Comparison of ENCODE assay signal across 27 cellular contexts in the genomic region with DNA sequence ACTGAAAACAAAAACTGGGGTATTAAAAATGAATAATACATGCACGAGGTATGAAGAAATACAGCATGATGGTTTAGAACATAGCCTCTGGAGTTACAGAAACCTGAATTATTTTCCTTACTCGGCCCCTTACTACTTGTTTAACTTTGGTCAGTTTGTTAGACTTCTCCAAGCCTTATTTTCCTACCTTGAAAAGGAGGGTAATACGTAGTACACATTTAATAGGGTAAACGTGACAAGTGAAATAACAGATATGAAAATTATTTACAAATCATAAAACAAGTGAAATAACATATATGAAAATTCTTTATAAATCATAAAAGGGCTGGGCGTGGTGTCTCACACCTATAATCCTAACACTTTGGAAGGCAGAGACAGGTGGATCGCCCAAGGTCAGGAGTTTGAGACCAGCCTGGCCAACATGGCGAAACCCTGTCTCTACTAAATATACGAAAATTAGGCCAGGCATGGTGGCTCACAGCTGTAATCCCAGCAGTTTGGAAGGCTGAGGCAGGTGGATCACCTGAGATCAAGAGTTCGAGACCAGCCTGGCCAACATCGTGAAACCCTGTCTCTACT. TPM values are rescaled to one million over a fixed set of nuclear protein-coding genes. Genes with fewer than 3 reads are reported as not detected.
DNase-seq lines count a peak whose midpoint lies in the region; ATAC-seq and TF ChIP-seq lines count a peak whose summit lies in the region.
"Had no signal": no experiment of that assay in that cellular context is flagged by ENCODE, and none has a peak within 500 bp of the region (broad histone marks: within the 10 kb centered on the region; RNA-seq: fewer than 3 reads in every experiment).

No MANE protein-coding gene starts in this region.

- in situ Hi-C loops in transverse colon (cut with MboI; ENCODE audit: low pct_ligation_motif_present in 1 of 4, low pct_unique_long_range_greater_than_20kb in 1 of 4, low sequenced_read_pairs in 3 of 4) = loop anchor here in 3 of 4 donors (25.0 kb wide), 2 partner anchors 104 to 146 kb away; a partner anchor contains a TSS

- intact Hi-C loops in colonic mucosa (cut with DNase I) (no loop called here), left colon (cut with DNase I, micrococcal nuclease) (no loop called here), transverse colon (cut with DNase I; ENCODE audit: low total_unique reads) (no loop called here)

- no peaks in the 10 kb centered on the region for H3K4me1 Mint-ChIP-seq in chondrocyte (ENCODE audit: low read depth)
- H3K4me1 Mint-ChIP-seq: CD4-positive, alpha-beta memory T cell; CD4-positive, CD25-positive, alpha-beta regulatory T cell; CD8-positive, alpha-beta memory T cell had no signal

- H3K27me3 Mint-ChIP-seq in chondrocyte (ENCODE audit: low read depth) = peaks cover 10% of the 10 kb centered on the region
- H3K27me3 Mint-ChIP-seq: CD4-positive, CD25-positive, alpha-beta regulatory T cell had no signal

- TF ChIP-seq POLR2A in transverse colon (IDR thresholded peaks at IDR 0.05) = no peak

- no peak overlapping the region for H3K4me3 Mint-ChIP-seq in chondrocyte (ENCODE audit: unreplicated experiment)
- H3K4me3 Mint-ChIP-seq: CD4-positive, alpha-beta memory T cell; CD4-positive, CD25-positive, alpha-beta regulatory T cell; CD8-positive, alpha-beta memory T cell had no signal

- H3K27ac ChIP-seq in colonic mucosa (peak overlapping the region; percentile 73), mucosa of rectum (ENCODE audit: low read depth in 2 of 2, low read length in 2 of 2) (peak overlapping the region; percentile 81 to 83), transverse colon (peak overlapping the region; percentile 73 to 85 (median 78))
- H3K27ac ChIP-seq: BLaER1 had no signal

- no peaks in the 10 kb centered on the region for H3K36me3 Mint-ChIP-seq in chondrocyte (ENCODE audit: low read depth)
- H3K36me3 Mint-ChIP-seq: CD14-positive monocyte; CD4-positive, alpha-beta memory T cell; CD4-positive, CD25-positive, alpha-beta regulatory T cell; CD8-positive, alpha-beta memory T cell had no signal

- H3K9me3 Mint-ChIP-seq in chondrocyte (ENCODE audit: low read depth) = no peaks in the 10 kb centered on the region

- H3K4me1 ChIP-seq in colonic mucosa = no peaks in the 10 kb centered on the region
- H3K4me1 ChIP-seq in mucosa of rectum (ENCODE audit: control insufficient read depth in 2 of 2, insufficient read depth in 2 of 2, low read length in 2 of 2) = peaks cover 26 to 35% of the 10 kb centered on the region in 2 donors
- H3K4me1 ChIP-seq in transverse colon = peaks cover 0 to 50% (median 23%) of the 10 kb centered on the region in 4 donors
- H3K4me1 ChIP-seq: BE2C, BLaER1 had no signal

- no peaks in the 10 kb centered on the region for H3K36me3 ChIP-seq in colonic mucosa
- no peaks in the 10 kb centered on the region for H3K36me3 ChIP-seq in mucosa of rectum (ENCODE audit: control insufficient read depth in 2 of 2, insufficient read depth in 2 of 2, low read length in 2 of 2)
- no peaks in the 10 kb centered on the region for H3K36me3 ChIP-seq in transverse colon
- H3K36me3 ChIP-seq: BE2C, BLaER1 had no signal

- no peak overlapping the region for H3K27ac Mint-ChIP-seq in chondrocyte (ENCODE audit: unreplicated experiment)
- H3K27ac Mint-ChIP-seq: CD14-positive monocyte; CD4-positive, alpha-beta memory T cell; CD4-positive, CD25-positive, alpha-beta regulatory T cell; CD8-positive, alpha-beta memory T cell had no signal

- WGBS in transverse colon (ENCODE audit: low coverage in 1 of 2), 2 donors = 53 to 81% methylated on average over 9 to 10 of the region's 10 CpGs

- TF ChIP-seq CTCF in colonic mucosa (IDR thresholded peaks at IDR 0.05) = no peak
- no peak for TF ChIP-seq CTCF in transverse colon (IDR thresholded peaks at IDR 0.05)
- TF ChIP-seq CTCF in chondrocyte (IDR thresholded peaks at IDR 0.05) = no peak

- H3K4me3 ChIP-seq in colonic mucosa (no peak overlapping the region), mucosa of rectum (ENCODE audit: low read length in 2 of 2) (no peak overlapping the region), transverse colon (no peak overlapping the region)
- H3K4me3 ChIP-seq: BLaER1, GM12878 had no signal

- H3K9me3 ChIP-seq in colonic mucosa (no peaks in the 10 kb centered on the region), mucosa of rectum (ENCODE audit: control insufficient read depth in 2 of 2, low read length in 2 of 2) (no peaks in the 10 kb centered on the region), transverse colon (no peaks in the 10 kb centered on the region)
- H3K9me3 ChIP-seq: BE2C, BLaER1 had no signal

- DNase-seq in colonic mucosa = no peak
- peak; percentile 34 to 35 for DNase-seq in left colon
- DNase-seq in transverse colon = peak; percentile 33
- no peak for DNase-seq in H4 (ENCODE audit: low spot score)
- no peak for DNase-seq in chondrocyte (ENCODE audit: low spot score)
- DNase-seq: 8988T; ACHN; BE2C; C1 segment of cervical spinal cord; Calu3; CD4-positive, alpha-beta memory T cell; CD4-positive, CD25-positive, alpha-beta regulatory T cell; CD8-positive, alpha-beta memory T cell; COR-L47; DMS 273 treated with DMSO at 0.1 percent for 48 hours; DMS153; DMS53; DMS79; DND-41; EL; GDM1 had no signal

- no peak for TF ChIP-seq EP300 in transverse colon (IDR thresholded peaks at IDR 0.05; ENCODE audit: low read depth)

- ATAC-seq in left colon (peak; percentile 66), HG02885 (IDR thresholded peaks at IDR 0.05; ENCODE audit: poor library complexity, unreplicated experiment) (no peak), GM19397 (IDR thresholded peaks at IDR 0.05; ENCODE audit: unreplicated experiment) (no peak)
- ATAC-seq: GM12878 had no signal

- no peaks in the 10 kb centered on the region for H3K27me3 ChIP-seq in colonic mucosa
- no peaks in the 10 kb centered on the region for H3K27me3 ChIP-seq in mucosa of rectum (ENCODE audit: control insufficient read depth in 2 of 2, insufficient read depth in 2 of 2, low read length in 2 of 2)
- no peaks in the 10 kb centered on the region for H3K27me3 ChIP-seq in transverse colon
- H3K27me3 ChIP-seq: BLaER1 had no signal

- H3K9ac ChIP-seq in colonic mucosa (ENCODE audit: low read depth in 2 of 2, low read length in 2 of 2) = no peak overlapping the region
- no peak overlapping the region for H3K9ac ChIP-seq in mucosa of rectum (ENCODE audit: low read depth in 1 of 2, low read length in 2 of 2)
- H3K9ac ChIP-seq: BLaER1 had no signal

RNA-seq across cellular contexts. Expression of a gene that starts 11.4 kb away (rescaled TPM):
- total RNA-seq in colonic mucosa (100 to 1,000 TPM; 130 to 187 TPM), left colon (100 to 1,000 TPM; 117 to 175 TPM), transverse colon (100 to 1,000 TPM in 3 of 4 donors, 10 to 100 TPM in 1; 92.0 to 253 (median 108) TPM), chondrocyte (2.1 to 5.8 TPM (median 5.3 TPM) in 3 replicates)
- 5.9 and 6.1 TPM in 2 replicates for total RNA-seq in H4 (2014; rRNA removed; shearing (Covaris generic))

Comparison
In these comparisons a context has a peak if more than half of its experiments do, and no peak if none do; other contexts are left out.
1. DNase-seq: peak in left colon (2 of 2) and transverse colon (single experiment); none in colonic mucosa (single experiment), H4 (single experiment) and chondrocyte (single experiment).
2. RNA of a gene that starts 11.4 kb away (total RNA-seq): 130 to 187 TPM in colonic mucosa, 117 to 175 TPM in left colon and 92.0 to 253 TPM in transverse colon; 5.9 to 6.1 TPM in H4 and 2.1 to 5.8 TPM in chondrocyte; every median in the first group is over 10 times any median in the second.
3. Peak in every context shown above with its lines, with median percentiles within 50 percentile points of each other: H3K27ac ChIP-seq.